In the genomic region with DNA sequence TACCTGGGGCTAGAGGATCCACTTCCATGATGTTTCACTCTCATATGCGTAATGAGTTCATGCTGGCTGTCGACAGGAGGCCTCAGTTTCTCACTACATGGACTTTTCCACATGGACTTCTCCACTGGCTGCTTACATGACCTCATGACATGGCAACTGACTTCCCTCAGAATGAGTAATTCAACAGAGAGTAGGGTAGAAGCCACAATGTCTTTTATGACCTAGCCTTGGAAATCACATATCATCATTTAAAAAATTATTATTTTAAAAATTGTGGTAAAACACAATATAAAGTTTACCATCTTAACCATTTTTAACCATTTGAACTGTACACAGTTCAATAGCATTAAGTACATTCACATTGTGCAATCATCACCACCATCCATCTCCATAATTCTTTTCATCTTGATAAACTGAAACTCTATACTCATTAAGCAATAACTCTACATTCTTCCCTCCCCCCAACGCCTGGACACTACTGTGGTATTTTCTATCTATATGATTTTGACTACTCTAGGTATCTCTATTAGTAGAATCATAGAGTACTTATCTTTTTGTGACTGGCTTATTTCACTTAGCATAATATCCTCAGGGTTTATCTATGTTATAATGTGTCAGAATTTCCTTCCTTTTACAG, we compare ENCODE assay signal across 18 cellular contexts.
DNase-seq lines count a peak whose midpoint lies in the region; ATAC-seq and TF ChIP-seq lines count a peak whose summit lies in the region.
"Had no signal": no experiment of that assay in that cellular context is flagged by ENCODE, and none has a peak within 500 bp of the region (broad histone marks: within the 10 kb centered on the region; RNA-seq: fewer than 3 reads in every experiment).

No MANE protein-coding gene starts in this region.

- H3K27me3 Mint-ChIP-seq in HFFc6 (ENCODE audit: insufficient read depth) = peaks cover 3% of the 10 kb centered on the region; the same call in 1 of the 2 replicates
- H3K27me3 Mint-ChIP-seq: B cell; CD4-positive, alpha-beta T cell had no signal

- H3K4me3 ChIP-seq in fibroblast of villous mesenchyme (ENCODE audit: low read depth, low read length) = no peak overlapping the region
- no peak overlapping the region for H3K4me3 ChIP-seq in osteoblast (ENCODE audit: insufficient read depth, low read length)

- H4K20me1 ChIP-seq in osteoblast (ENCODE audit: insufficient read depth, low read length) = no peaks in the 10 kb centered on the region

- H3K9me3 Mint-ChIP-seq in HFFc6 = peaks cover 16% of the 10 kb centered on the region; the same call in 1 of the 2 replicates
- H3K9me3 Mint-ChIP-seq: CD4-positive, alpha-beta T cell had no signal

- peaks cover 17% of the 10 kb centered on the region for H3K4me1 ChIP-seq in osteoblast (ENCODE audit: insufficient read depth, low read length)

- H3K4me1 Mint-ChIP-seq in HFFc6 (ENCODE audit: low read depth) = peaks cover 55% of the 10 kb centered on the region
- H3K4me1 Mint-ChIP-seq: B cell had no signal

- H3K4me2 ChIP-seq in osteoblast (ENCODE audit: insufficient read depth, low read length) = no peak overlapping the region

- peak overlapping the region; percentile 4; the same call in 1 of the 2 replicates for H3K27ac Mint-ChIP-seq in HFFc6
- H3K27ac Mint-ChIP-seq: B cell; CD4-positive, alpha-beta T cell had no signal

- H2AFZ ChIP-seq in osteoblast (ENCODE audit: low read length) = no peak overlapping the region

- TF ChIP-seq CTCF in HFFc6 (IDR thresholded peaks at IDR 0.05) (no peak), fibroblast of villous mesenchyme (IDR thresholded peaks at IDR 0.05; ENCODE audit: insufficient read depth, low read depth, low read length) (no peak), osteoblast (IDR thresholded peaks at IDR 0.05; ENCODE audit: extremely low read depth, low read depth, low read length) (no peak)

- H3K36me3 ChIP-seq in osteoblast (ENCODE audit: insufficient read depth, low read length) = no peaks in the 10 kb centered on the region

- ATAC-seq in HG03571 (IDR thresholded peaks at IDR 0.05; ENCODE audit: unreplicated experiment) (no peak), GM19455 (IDR thresholded peaks at IDR 0.05; ENCODE audit: unreplicated experiment) (no peak)
- ATAC-seq: Panc1, SK-N-SH treated with all-trans-retinoic acid at 6 μM for 48 hours had no signal

- DNase-seq in EL = peak; percentile 48
- DNase-seq in HFFc6 = peak; percentile 4
- DNase-seq in RPMI7951 (ENCODE audit: low read depth) = peak; percentile 6
- peak; percentile 82 for DNase-seq in fibroblast of villous mesenchyme (ENCODE audit: low read depth)
- no peak for DNase-seq in osteoblast (ENCODE audit: insufficient read length, low spot score, missing footprints)
- DNase-seq: Calu3; CD4-positive, alpha-beta T cell; NCI-H1092 treated with DMSO at 0.1 percent for 48 hours; NCI-H1694; NCI-H2107; NCI-H446; NCI-H748 treated with DMSO at 0.1 percent for 48 hours; SHP77 had no signal

- H3K4me3 Mint-ChIP-seq in HFFc6 = no peak overlapping the region
- H3K4me3 Mint-ChIP-seq: B cell; CD4-positive, alpha-beta T cell had no signal

- H3K79me2 ChIP-seq in osteoblast (ENCODE audit: insufficient read depth, low read length) = no peaks in the 10 kb centered on the region

- peaks cover 32% of the 10 kb centered on the region for H3K36me3 Mint-ChIP-seq in HFFc6 (ENCODE audit: low read depth)

- H3K9me3 ChIP-seq in osteoblast (ENCODE audit: low read depth, low read length) = no peaks in the 10 kb centered on the region

- H3K27ac ChIP-seq in osteoblast (ENCODE audit: low read depth, low read length) = no peak overlapping the region

- no peaks in the 10 kb centered on the region for H3K27me3 ChIP-seq in osteoblast (ENCODE audit: insufficient read depth, low read length)
